12 cellular contexts compared by ENCODE assay signal in genomic region chr20:38855356-38855755, GRCh38. TPM values are rescaled to one million over a fixed set of nuclear protein-coding genes. Genes with fewer than 3 reads are reported as not detected.
DNase-seq lines count a peak whose midpoint lies in the region; ATAC-seq and TF ChIP-seq lines count a peak whose summit lies in the region.
"Had no signal": no experiment of that assay in that cellular context is flagged by ENCODE, and none has a peak within 500 bp of the region (broad histone marks: within the 10 kb centered on the region; RNA-seq: fewer than 3 reads in every experiment).

No MANE protein-coding gene starts in this region.

- no peak overlapping the region for H3K4me3 ChIP-seq in AG10803 (ENCODE audit: low read length)
- H3K4me3 ChIP-seq: sigmoid colon had no signal

- in situ Hi-C loops in ACHN (cut with HindIII; ENCODE audit: low pct_ligation_motif_present, low pct_unique_long_range_greater_than_20kb, low sequenced_read_pairs), result no loop called here

- no peak for ATAC-seq in T-helper 17 cell

- H3K36me3 Mint-ChIP-seq in T-helper 17 cell (ENCODE audit: low read depth), result no peaks in the 10 kb centered on the region

- H3K9me3 ChIP-seq in T-helper 17 cell (ENCODE audit: control insufficient read depth, low read length, poor library complexity, severe bottlenecking), result no peaks in the 10 kb centered on the region
- H3K9me3 ChIP-seq: sigmoid colon had no signal

- intact Hi-C loops in head of caudate nucleus (cut with DNase I), result no loop called here

- peak overlapping the region; percentile 76 for H3K27ac Mint-ChIP-seq in T-helper 17 cell
- H3K27ac Mint-ChIP-seq: nephron had no signal

- no peak for TF ChIP-seq CTCF in AG10803 (conservative IDR thresholded peaks at IDR 0.05; ENCODE audit: low read length)

- DNase-seq in AG10803 (ENCODE audit: low read depth) (peak; percentile 75), GM04503 (ENCODE audit: low read depth) (peak; percentile 39), T-helper 17 cell (no peak), head of caudate nucleus (peak in 25 of 42 donors; percentile 39 to 82 (median 59)), SIG-M5 (lab: John Stamatoyannopoulos, UW) (no peak), cerebellum (ENCODE audit: low spot score) (no peak), ACHN (no peak)
- no peak for DNase-seq in activated CD4-positive, alpha-beta T cell treated with anti-CD3 and anti-CD28 coated beads for 4 hours
- DNase-seq: NCI-H526 treated with DMSO at 0.1 percent for 48 hours, sigmoid colon had no signal

- H3K4me1 Mint-ChIP-seq in T-helper 17 cell, result peaks cover 31% of the 10 kb centered on the region
- H3K4me1 Mint-ChIP-seq: nephron had no signal

- H3K27me3 Mint-ChIP-seq in T-helper 17 cell, result no peaks in the 10 kb centered on the region

- peak overlapping the region; percentile 10 for H3K4me3 Mint-ChIP-seq in T-helper 17 cell
- H3K4me3 Mint-ChIP-seq: nephron had no signal

RNA-seq across cellular contexts. Expression of gene PPP1R16B, which starts 49.9 kb away (rescaled TPM):
- 10 to 100 TPM; 45.6 to 60.9 TPM for total RNA-seq in T-helper 17 cell
- total RNA-seq in cerebellum, result 13.0 TPM
- total RNA-seq: HT-29 had no signal

Comparison
In these comparisons a context has a peak if more than half of its experiments do, and no peak if none do; other contexts are left out.
1. DNase-seq: peak in AG10803 (single experiment), GM04503 (single experiment) and head of caudate nucleus (25 of 42); none in T-helper 17 cell (0 of 3), SIG-M5 (single experiment), activated CD4-positive, alpha-beta T cell treated with anti-CD3 and anti-CD28 coated beads for 4 hours (0 of 2), cerebellum (single experiment) and ACHN (single experiment).